In the genomic region with DNA sequence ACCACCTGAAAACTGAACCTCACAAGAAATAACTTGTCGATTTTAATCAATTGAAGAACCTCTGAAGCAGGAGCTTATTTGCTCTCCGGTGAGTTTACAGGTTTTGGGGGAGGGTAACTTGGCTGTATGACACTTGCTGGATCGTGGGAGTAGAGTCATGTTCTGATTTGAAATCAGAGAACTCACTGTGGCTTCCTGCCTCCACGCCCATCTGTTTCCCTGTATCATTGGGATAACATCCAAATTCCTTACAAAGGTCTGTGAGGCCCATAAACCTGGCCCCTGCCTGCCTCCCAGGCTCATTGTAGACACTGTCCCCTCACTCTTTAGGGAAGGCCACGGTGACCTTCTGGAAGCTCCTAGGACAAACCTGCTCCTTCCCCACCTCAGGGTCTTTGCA, we compare ENCODE assay signal across 17 cellular contexts. TPM values are rescaled to one million over a fixed set of nuclear protein-coding genes. Genes with fewer than 3 reads are reported as not detected.
DNase-seq lines count a peak whose midpoint lies in the region; ATAC-seq and TF ChIP-seq lines count a peak whose summit lies in the region.
"Had no signal": no experiment of that assay in that cellular context is flagged by ENCODE, and none has a peak within 500 bp of the region (broad histone marks: within the 10 kb centered on the region; RNA-seq: fewer than 3 reads in every experiment).

No MANE protein-coding gene starts in this region.

- no peaks in the 10 kb centered on the region for H3K36me3 ChIP-seq in PC-3 (ENCODE audit: low read depth, low read length)
- no peaks in the 10 kb centered on the region for H3K36me3 ChIP-seq in hepatocyte (replicated peaks; ENCODE audit: insufficient read depth, low read depth)
- H3K36me3 ChIP-seq: colonic mucosa, left ventricle myocardium inferior, neutrophil, spleen had no signal

- 63% methylated on average over 5 of the region's 5 CpGs for WGBS in hepatocyte (ENCODE audit: low lambda C conversion rate, missing lambda C conversion rate)

- CTCF ChIA-PET in PC-3 (lab: Charles Lee), result interaction anchor here (1.0 to 1.2 kb wide), 2 partner anchors 34 to 70 kb away, joined by 3 to 6 read pairs; no protein-coding TSS in a partner anchor

- no TSS peak for BruUV-seq in PC-3 (replicated peaks; lab: Mats Ljungman, UMichigan)

- H3K4me3 Mint-ChIP-seq in stimulated activated naive CD8-positive, alpha-beta T cell treated with anti-CD3 and anti-CD28 coated beads, Interleukin-15, amount 100 ng/mL, for 72 hours, result peak overlapping the region; percentile 9 to 75
- H3K4me3 Mint-ChIP-seq: activated naive CD4-positive, alpha-beta T cell treated with anti-CD3 and anti-CD28 coated beads for 36 hours had no signal

- no peak for DNase-seq in activated naive CD4-positive, alpha-beta T cell treated with anti-CD3 and anti-CD28 coated beads, Interleukin-2, amount 50 U/mL, for 72 hours (ENCODE audit: low spot score in 2 of 2)
- DNase-seq in activated naive CD4-positive, alpha-beta T cell (lab: John Stamatoyannopoulos, UW), result no peak
- DNase-seq in PC-3, result peak; percentile 97
- DNase-seq in dermis blood vessel endothelial cell, result peak; percentile 51
- DNase-seq in stimulated activated naive CD8-positive, alpha-beta T cell treated with anti-CD3 and anti-CD28 coated beads, Interleukin-15, amount 100 ng/mL, for 72 hours, result no peak
- DNase-seq in activated gamma-delta T cell (lab: John Stamatoyannopoulos, UW), result no peak
- no peak for DNase-seq in hepatocyte (ENCODE audit: low spot score)
- DNase-seq: activated CD4-positive, CD25-positive, alpha-beta regulatory T cell treated with anti-CD3 and anti-CD28 coated beads, Interleukin-2, amount 50 U/mL, for 72 hours; activated naive CD4-positive, alpha-beta T cell treated with anti-CD3 and anti-CD28 coated beads for 36 hours; AML-193; colonic mucosa; left ventricle myocardium inferior; NCI-H1048; NCI-H526 treated with DMSO at 0.1 percent for 48 hours; spleen had no signal

- H3K27me3 ChIP-seq in PC-3 (ENCODE audit: low read length) (no peaks in the 10 kb centered on the region), hepatocyte (peaks cover 11% of the 10 kb centered on the region)
- H3K27me3 ChIP-seq: colonic mucosa had no signal

- H2AFZ ChIP-seq in PC-3 (ENCODE audit: low read length) (peak overlapping the region; percentile 4; the same call in 1 of the 2 replicates), hepatocyte (no peak overlapping the region)

- H3K9me2 ChIP-seq in PC-3 (replicated peaks; ENCODE audit: low read length), result no peaks in the 10 kb centered on the region
- no peaks in the 10 kb centered on the region for H3K9me2 ChIP-seq in hepatocyte (replicated peaks; ENCODE audit: insufficient read depth)

- H3K79me2 ChIP-seq in PC-3 (ENCODE audit: low read length), result no peaks in the 10 kb centered on the region
- no peaks in the 10 kb centered on the region for H3K79me2 ChIP-seq in hepatocyte

- peaks cover 0 to 11% of the 10 kb centered on the region in 2 donors for H3K36me3 Mint-ChIP-seq in activated naive CD4-positive, alpha-beta T cell treated with anti-CD3 and anti-CD28 coated beads, Interleukin-2, amount 50 U/mL, for 72 hours

- peaks cover 8% of the 10 kb centered on the region for H3F3A ChIP-seq in PC-3 (ENCODE audit: low read length, unreplicated experiment)

- peaks cover 59% of the 10 kb centered on the region for H3K4me1 Mint-ChIP-seq in stimulated activated naive CD8-positive, alpha-beta T cell treated with anti-CD3 and anti-CD28 coated beads, Interleukin-15, amount 100 ng/mL, for 72 hours

- TF ChIP-seq CTCF in PC-3 (conservative IDR thresholded peaks at IDR 0.05; ENCODE audit: low read depth, low read length) (no peak), hepatocyte (IDR thresholded peaks at IDR 0.05; ENCODE audit: poor library complexity) (no peak)

- intact Hi-C loops in PC-3 (cut with micrococcal nuclease), result loop anchor here (1.0 kb wide), 1 partner anchor 86 kb away; no protein-coding TSS in a partner anchor

- H3K27ac ChIP-seq in PC-3 (ENCODE audit: low read length), result peak overlapping the region; percentile 98
- no peak overlapping the region for H3K27ac ChIP-seq in hepatocyte
- H3K27ac ChIP-seq: colonic mucosa, left ventricle myocardium inferior, neutrophil, spleen had no signal

- H3K4me3 ChIP-seq in PC-3 (ENCODE audit: low read length) (peak overlapping the region; percentile 52), hepatocyte (no peak overlapping the region)
- H3K4me3 ChIP-seq: colonic mucosa, left ventricle myocardium inferior, spleen had no signal

- H3K27me3 Mint-ChIP-seq in stimulated activated naive CD8-positive, alpha-beta T cell treated with anti-CD3 and anti-CD28 coated beads, Interleukin-15, amount 100 ng/mL, for 72 hours, result peaks cover 7% of the 10 kb centered on the region

- H3K27ac Mint-ChIP-seq in activated naive CD4-positive, alpha-beta T cell treated with anti-CD3 and anti-CD28 coated beads, Interleukin-2, amount 50 U/mL, for 72 hours, result peak overlapping the region; percentile 46 to 79
- H3K27ac Mint-ChIP-seq in stimulated activated naive CD8-positive, alpha-beta T cell treated with anti-CD3 and anti-CD28 coated beads, Interleukin-15, amount 100 ng/mL, for 72 hours, result peak overlapping the region; percentile 99

- no peak for ATAC-seq in activated naive CD4-positive, alpha-beta T cell treated with anti-CD3 and anti-CD28 coated beads, Interleukin-2, amount 50 U/mL, for 72 hours
- peak; percentile 45 for ATAC-seq in PC-3
- ATAC-seq in stimulated activated naive CD8-positive, alpha-beta T cell treated with anti-CD3 and anti-CD28 coated beads, Interleukin-15, amount 100 ng/mL, for 72 hours, result no peak
- no peak for ATAC-seq in GM18867 (IDR thresholded peaks at IDR 0.05; ENCODE audit: unreplicated experiment)

- H3K4me2 ChIP-seq in PC-3 (ENCODE audit: low read length) (peak overlapping the region; percentile 78), hepatocyte (no peak overlapping the region)

- H3K9me3 Mint-ChIP-seq in activated naive CD4-positive, alpha-beta T cell treated with anti-CD3 and anti-CD28 coated beads, Interleukin-2, amount 50 U/mL, for 72 hours, result peaks cover 0 to 11% of the 10 kb centered on the region in 2 donors
- H3K9me3 Mint-ChIP-seq in stimulated activated naive CD8-positive, alpha-beta T cell treated with anti-CD3 and anti-CD28 coated beads, Interleukin-15, amount 100 ng/mL, for 72 hours, result peaks cover 0 to under 1% of the 10 kb centered on the region in 2 donors
- H3K9me3 Mint-ChIP-seq: activated naive CD4-positive, alpha-beta T cell treated with anti-CD3 and anti-CD28 coated beads for 36 hours had no signal

- no peaks in the 10 kb centered on the region for H3K9me3 ChIP-seq in PC-3 (ENCODE audit: low read length)
- no peaks in the 10 kb centered on the region for H3K9me3 ChIP-seq in hepatocyte (ENCODE audit: low read depth)
- H3K9me3 ChIP-seq: colonic mucosa, left ventricle myocardium inferior, neutrophil, spleen had no signal

- peak overlapping the region; percentile 89 for H3K9ac ChIP-seq in PC-3 (ENCODE audit: low read length)

- peaks cover 60% of the 10 kb centered on the region for H3K4me1 ChIP-seq in PC-3 (ENCODE audit: insufficient read depth, low read length)
- H3K4me1 ChIP-seq in hepatocyte (ENCODE audit: insufficient read depth), result no peaks in the 10 kb centered on the region

- POLR2A ChIA-PET in PC-3 (lab: Charles Lee; ENCODE audit: unreplicated experiment), result interaction anchor here (0.5 to 1.1 kb wide), 5 partner anchors 29 to 192 kb away, joined by 3 to 5 read pairs (median 4); a partner anchor contains a TSS

- H4K20me1 ChIP-seq in PC-3 (ENCODE audit: low read length) (no peaks in the 10 kb centered on the region), hepatocyte (ENCODE audit: insufficient read depth, poor library complexity, severe bottlenecking) (no peaks in the 10 kb centered on the region)

RNA-seq across cellular contexts. Expression of a gene that starts 48.3 kb away (rescaled TPM):
- total RNA-seq in activated naive CD4-positive, alpha-beta T cell treated with anti-CD3 and anti-CD28 coated beads, Interleukin-2, amount 50 U/mL, for 72 hours, result 1 to 10 TPM; 2.5 to 3.5 TPM
- total RNA-seq in PC-3 (2014; rRNA removed), result 2.3 and 4.4 TPM in 2 replicates
- 3.2 and 4.1 TPM in 2 replicates for total RNA-seq in dermis blood vessel endothelial cell
- total RNA-seq in hepatocyte, result 0.16 and 0.27 TPM in 2 replicates
- polyA plus RNA-seq in hepatocyte, result 0.73 and 1.6 TPM in 2 replicates

RNA-seq across cellular contexts. Expression of a gene that starts 48.6 kb away (rescaled TPM):
- total RNA-seq in activated naive CD4-positive, alpha-beta T cell treated with anti-CD3 and anti-CD28 coated beads, Interleukin-2, amount 50 U/mL, for 72 hours, result 10 to 100 TPM; 29.8 to 30.0 TPM
- 8.4 and 12.4 TPM in 2 replicates for total RNA-seq in PC-3 (2014; rRNA removed)
- 13.0 and 17.9 TPM in 2 replicates for total RNA-seq in dermis blood vessel endothelial cell
- 5.5 and 6.6 TPM in 2 replicates for total RNA-seq in hepatocyte
- 1.2 and 3.4 TPM in 2 replicates for polyA plus RNA-seq in hepatocyte

Comparison
In these comparisons a context has a peak if more than half of its experiments do, and no peak if none do; other contexts are left out.
1. DNase-seq: peak in PC-3 (single experiment) and dermis blood vessel endothelial cell (single experiment); none in activated naive CD4-positive, alpha-beta T cell treated with anti-CD3 and anti-CD28 coated beads, Interleukin-2, amount 50 U/mL, for 72 hours (0 of 2), activated naive CD4-positive, alpha-beta T cell (0 of 4), stimulated activated naive CD8-positive, alpha-beta T cell treated with anti-CD3 and anti-CD28 coated beads, Interleukin-15, amount 100 ng/mL, for 72 hours (0 of 2), activated gamma-delta T cell (single experiment) and hepatocyte (single experiment).